Comparison of ENCODE assay signal across 1 cellular context in the genomic region with DNA sequence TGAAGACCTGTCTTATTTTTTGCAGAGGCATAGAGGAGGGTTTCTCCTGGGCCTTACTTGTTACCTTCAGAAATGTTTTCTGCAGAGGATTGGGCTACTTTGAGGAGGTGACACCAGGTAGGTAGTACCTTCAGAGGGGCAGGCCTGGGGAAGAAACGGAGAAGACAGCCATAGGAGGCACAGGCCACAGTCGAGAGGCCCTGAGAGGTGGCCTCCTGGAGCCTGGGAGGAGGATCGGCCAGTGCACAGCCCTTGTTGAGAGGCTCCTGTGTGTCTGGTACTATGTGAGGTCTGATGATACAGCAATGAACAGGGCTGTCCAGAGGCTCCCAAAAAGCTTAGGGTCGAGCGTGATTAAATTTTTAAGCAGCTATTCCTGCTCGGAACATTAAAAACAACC.
TF ChIP-seq lines count a peak whose summit lies in the region.

No MANE protein-coding gene starts in this region.

TF ChIP-seq in GM23338, 12 proteins besides CTCF, POLR2A, EP300 and RAD21 (continued from another document):
- TF ChIP-seq ZNF331 (CRISPR knock-in tag; IDR thresholded peaks at IDR 0.05; ENCODE audit: low read depth) (no peak), POLR2AphosphoS5 (IDR thresholded peaks at IDR 0.05; ENCODE audit: low read depth) (no peak)
